35 cellular contexts compared by ENCODE assay signal in the genomic region with DNA sequence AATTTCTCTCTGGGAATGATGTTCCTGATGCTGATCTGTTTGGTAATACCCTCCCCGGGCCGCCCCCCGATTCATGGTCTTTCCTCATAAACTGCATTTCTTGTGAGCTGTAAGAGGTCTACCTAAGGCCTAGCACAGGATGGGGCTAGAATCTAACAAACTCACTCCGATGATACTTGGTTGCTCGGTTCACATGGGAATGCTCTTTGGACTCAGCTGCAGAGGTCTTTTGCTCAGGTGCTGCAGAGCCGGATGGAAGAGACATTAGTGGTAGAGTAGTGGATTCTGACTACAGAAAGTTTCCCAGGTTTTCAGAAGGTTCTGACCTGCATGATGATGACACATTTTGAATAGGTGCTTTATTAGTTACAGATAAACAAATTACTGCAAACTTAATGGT. TPM values are rescaled to one million over a fixed set of nuclear protein-coding genes. Genes with fewer than 3 reads are reported as not detected.
"Had no signal": no experiment of that assay in that cellular context is flagged by ENCODE, and none has a peak within 500 bp of the region (broad histone marks: within the 10 kb centered on the region; RNA-seq: fewer than 3 reads in every experiment).

No MANE protein-coding gene starts in this region.

- H3K9me3 ChIP-seq: ovary, psoas muscle, spleen, suprapubic skin, testis, tibial artery, transverse colon, upper lobe of right lung, uterus had no signal

- H3K27me3 ChIP-seq: neural progenitor cell, ovary, spleen, suprapubic skin, testis, tibial artery, transverse colon, upper lobe of right lung, uterus had no signal

- H3K27ac Mint-ChIP-seq: natural killer cell; nephron; neural progenitor cell; progenitor cell of endocrine pancreas; stimulated activated memory B cell treated with anti-CD40 and anti-IgM and Interleukin-4, amounts not matched to agents 10 μg/mL and 1 μg/mL and 100 μg/mL, for 72 hours; type B pancreatic cell had no signal

- DNase-seq: natural killer cell; occipital lobe; ovary; posterior cingulate gyrus; psoas muscle; right cardiac atrium; spleen; stimulated activated CD4-positive, alpha-beta T cell treated with anti-CD3 and anti-CD28 coated beads, Interleukin-12 subunit alpha, Interleukin-12 subunit beta, amount 100 ng/mL, for 4 hours; stimulated activated CD4-positive, alpha-beta T cell treated with anti-CD3 and anti-CD28 coated beads, Interleukin-1b, Interleukin-23, amount 100 ng/mL, for 48 hours; stimulated activated CD4-positive, alpha-beta T cell treated with anti-CD3 and anti-CD28 coated beads, Interleukin-4, amount 100 ng/mL, for 1 hour; stimulated activated CD4-positive, alpha-beta T cell treated with anti-CD3 and anti-CD28 coated beads, Interleukin-4, amount 100 ng/mL, for 4 hours; stimulated activated CD8-positive, alpha-beta memory T cell treated with anti-CD3 and anti-CD28 coated beads, Interleukin-4, amount 100 ng/mL, for 48 hours; stimulated activated naive CD4-positive, alpha-beta T cell; stimulated activated naive CD8-positive, alpha-beta T cell treated with anti-CD3 and anti-CD28 coated beads, Interleukin-15, amount 100 ng/mL, for 72 hours; stimulated activated naive CD8-positive, alpha-beta T cell treated with anti-CD3 and anti-CD28 coated beads, Interleukin-15, Interleukin-2, amounts not matched to agents 100 U/mL and 50 U/mL, for 24 hours; substantia nigra; testis; tibial artery; transverse colon; upper lobe of right lung; uterus had no signal

- H3K36me3 ChIP-seq: neural progenitor cell, ovary, uterus had no signal

- H3K9ac ChIP-seq: neural progenitor cell, parathyroid adenoma had no signal

- H3K4me1 ChIP-seq: neural progenitor cell, parathyroid adenoma, testis, transverse colon, upper lobe of right lung, uterus had no signal

- H3K27me3 Mint-ChIP-seq: progenitor cell of endocrine pancreas; stimulated activated memory B cell treated with anti-CD40 and anti-IgM and Interleukin-4, amounts not matched to agents 10 μg/mL and 1 μg/mL and 100 μg/mL, for 72 hours; stimulated activated naive CD8-positive, alpha-beta T cell treated with anti-CD3 and anti-CD28 coated beads, Interleukin-15, amount 100 ng/mL, for 72 hours; type B pancreatic cell had no signal

- ATAC-seq: natural killer cell; psoas muscle; right cardiac atrium; sciatic nerve; stimulated activated memory B cell treated with anti-CD40 and anti-IgM and Interleukin-4, amounts not matched to agents 10 μg/mL and 1 μg/mL and 100 μg/mL, for 72 hours; stimulated activated naive CD8-positive, alpha-beta T cell treated with anti-CD3 and anti-CD28 coated beads, Interleukin-15, amount 100 ng/mL, for 72 hours; stimulated activated naive CD8-positive, alpha-beta T cell treated with anti-CD3 and anti-CD28 coated beads, Interleukin-15, Interleukin-2, amounts not matched to agents 100 U/mL and 50 U/mL, for 24 hours; upper lobe of right lung had no signal

- H3K4me3 ChIP-seq: neural progenitor cell, ovary, psoas muscle, skin epidermis, smooth muscle cell, spleen, suprapubic skin, testis, tibial artery, transverse colon, upper lobe of right lung, uterus had no signal

- H3K9me3 Mint-ChIP-seq: natural killer cell; nephron; neural progenitor cell; stimulated activated memory B cell treated with anti-CD40 and anti-IgM and Interleukin-4, amounts not matched to agents 10 μg/mL and 1 μg/mL and 100 μg/mL, for 72 hours; stimulated activated naive CD8-positive, alpha-beta T cell treated with anti-CD3 and anti-CD28 coated beads, Interleukin-15, amount 100 ng/mL, for 72 hours; type B pancreatic cell had no signal

- H3K4me3 Mint-ChIP-seq: natural killer cell; nephron; neural progenitor cell; stimulated activated memory B cell treated with anti-CD40 and anti-IgM and Interleukin-4, amounts not matched to agents 10 μg/mL and 1 μg/mL and 100 μg/mL, for 72 hours; stimulated activated naive CD8-positive, alpha-beta T cell treated with anti-CD3 and anti-CD28 coated beads, Interleukin-15, amount 100 ng/mL, for 72 hours; type B pancreatic cell had no signal

- H3K27ac ChIP-seq: neural progenitor cell, ovary, parathyroid adenoma, psoas muscle, skin epidermis, spleen, suprapubic skin, testis, tibial artery, transverse colon, upper lobe of right lung, uterus had no signal

RNA-seq across cellular contexts. Expression of a gene that starts 8.3 kb away (rescaled TPM):
- total RNA-seq: renal cortical epithelial cell, upper lobe of right lung, urinary bladder had no signal
- polyA plus RNA-seq: right cardiac atrium had no signal

RNA-seq across cellular contexts. Expression of a gene that starts 36.5 kb away (rescaled TPM):
- total RNA-seq: natural killer cell, occipital lobe, osteoblast, psoas muscle, right cardiac atrium, upper lobe of right lung had no signal
- polyA plus RNA-seq: neural cell had no signal
